ENCODE assay signal across 23 cellular contexts in genomic region chr7:106590209-106590816, GRCh38.
"Had no signal": no experiment of that assay in that cellular context is flagged by ENCODE, and none has a peak within 500 bp of the region (broad histone marks: within the 10 kb centered on the region; RNA-seq: fewer than 3 reads in every experiment).

No MANE protein-coding gene starts in this region.

- H3K4me3 Mint-ChIP-seq: brain; central memory CD8-positive, alpha-beta T cell; dendritic cell treated with granulocyte-macrophage colony-stimulating factor and Interleukin-4, amounts not matched to agents 40 ng/mL and 50 ng/mL, for 4 days had no signal

- H3K36me3 ChIP-seq: esophagus muscularis mucosa, heart left ventricle, spleen, suprapubic skin, upper lobe of left lung had no signal

- H3K27ac ChIP-seq: esophagus muscularis mucosa, foreskin keratinocyte, heart left ventricle, parathyroid adenoma, suprapubic skin had no signal

- H3K9ac ChIP-seq: parathyroid adenoma had no signal

- H2AFZ ChIP-seq: parathyroid adenoma had no signal

- H3K79me2 ChIP-seq: parathyroid adenoma had no signal

- H3K27ac Mint-ChIP-seq: activated naive CD4-positive, alpha-beta T cell treated with anti-CD3 and anti-CD28 coated beads, Interleukin-2, amount 50 U/mL, for 72 hours; brain; dendritic cell treated with granulocyte-macrophage colony-stimulating factor and Interleukin-4, amounts not matched to agents 40 ng/mL and 50 ng/mL, for 4 days had no signal

- H3K36me3 Mint-ChIP-seq: brain had no signal

- H3K9me3 ChIP-seq: esophagus muscularis mucosa, heart left ventricle, spleen, suprapubic skin, upper lobe of left lung had no signal

- FAIRE-seq: kidney had no signal

- H3K4me3 ChIP-seq: esophagus muscularis mucosa, heart left ventricle, spleen, suprapubic skin, upper lobe of left lung had no signal

- H3K4me1 Mint-ChIP-seq: brain; central memory CD8-positive, alpha-beta T cell had no signal

- H3K27me3 Mint-ChIP-seq: brain had no signal

- H3K4me1 ChIP-seq: esophagus muscularis mucosa, foreskin keratinocyte, suprapubic skin, upper lobe of left lung had no signal

- DNase-seq: activated CD4-positive, alpha-beta T cell treated with anti-CD3 and anti-CD28 coated beads, Interleukin-2, amount 50 U/mL, for 4 hours; activated CD4-positive, CD25-positive, alpha-beta regulatory T cell treated with anti-CD3 and anti-CD28 coated beads, Interleukin-2, amount 50 U/mL, for 72 hours; activated effector memory CD4-positive, alpha-beta T cell treated with Interleukin-2 at 50 U/mL for 16 hours; activated T-cell treated with anti-CD3 and anti-CD28 coated beads, Interleukin-2, amount 50 U/mL, for 1 hour; amniotic stem cell; foreskin keratinocyte; heart left ventricle; kidney; left ventricle myocardium superior; midbrain; right cardiac atrium; spleen; stimulated activated CD4-positive, alpha-beta T cell treated with anti-CD3 and anti-CD28 coated beads, Interleukin-2, amount 100 ng/mL, for 24 hours; stimulated activated naive CD8-positive, alpha-beta T cell treated with anti-CD3 and anti-CD28 coated beads, Interleukin-15, Interleukin-2, amounts not matched to agents 100 U/mL and 50 U/mL, for 24 hours; T-helper 2 cell; upper lobe of left lung had no signal

- H3K27me3 ChIP-seq: esophagus muscularis mucosa, heart left ventricle, spleen, suprapubic skin, upper lobe of left lung had no signal

- ATAC-seq: activated naive CD4-positive, alpha-beta T cell treated with anti-CD3 and anti-CD28 coated beads, Interleukin-2, amount 50 U/mL, for 72 hours; foreskin keratinocyte; heart left ventricle; left ventricle myocardium superior; stimulated activated naive CD8-positive, alpha-beta T cell treated with anti-CD3 and anti-CD28 coated beads, Interleukin-15, Interleukin-2, amounts not matched to agents 100 U/mL and 50 U/mL, for 24 hours had no signal
